In the genomic region with DNA sequence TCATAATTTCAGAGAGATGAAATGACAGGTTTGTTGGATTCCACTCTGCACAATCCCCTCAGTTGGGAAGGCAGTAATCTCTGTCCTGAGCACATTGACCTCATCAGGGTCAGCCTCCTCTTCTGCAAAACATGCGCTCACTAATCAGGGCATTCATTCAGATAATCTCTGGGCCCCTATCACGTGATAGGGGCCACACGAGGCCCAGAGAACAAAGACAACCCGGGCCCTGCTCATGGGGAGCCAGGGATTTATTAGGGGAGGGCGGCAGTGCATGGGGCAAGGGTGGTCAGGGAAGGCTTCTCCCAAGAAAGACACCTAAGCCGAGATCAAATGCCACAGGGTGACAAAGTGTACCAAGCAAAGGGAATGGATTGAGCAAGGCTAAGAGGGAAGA, we compare ENCODE assay signal across 10 cellular contexts. TPM values are rescaled to one million over a fixed set of nuclear protein-coding genes. Genes with fewer than 3 reads are reported as not detected.
DNase-seq lines count a peak whose midpoint lies in the region; ATAC-seq and TF ChIP-seq lines count a peak whose summit lies in the region.
"Had no signal": no experiment of that assay in that cellular context is flagged by ENCODE, and none has a peak within 500 bp of the region (broad histone marks: within the 10 kb centered on the region; RNA-seq: fewer than 3 reads in every experiment).

No MANE protein-coding gene starts in this region.

- H3K27me3 Mint-ChIP-seq in activated naive CD4-positive, alpha-beta T cell treated with anti-CD3 and anti-CD28 coated beads, Interleukin-2, amount 50 U/mL, for 24 hours = no peaks in the 10 kb centered on the region

- H3K27ac ChIP-seq in lower lobe of right lung = peak overlapping the region; percentile 99
- peak overlapping the region; percentile 98 to 99 (median 98) for H3K27ac ChIP-seq in transverse colon

- H3K4me1 ChIP-seq in lower lobe of right lung = peaks cover 65% of the 10 kb centered on the region
- H3K4me1 ChIP-seq in transverse colon = peaks cover 26 to 56% (median 33%) of the 10 kb centered on the region in 4 donors

- intact Hi-C loops in lower lobe of right lung (cut with DNase I) = no loop called here
- intact Hi-C loops in transverse colon (cut with DNase I; ENCODE audit: low total_unique reads) = no loop called here

- peaks cover 37% of the 10 kb centered on the region for H3K36me3 ChIP-seq in lower lobe of right lung
- H3K36me3 ChIP-seq in transverse colon = no peaks in the 10 kb centered on the region

- H3K4me1 Mint-ChIP-seq in activated naive CD4-positive, alpha-beta T cell treated with anti-CD3 and anti-CD28 coated beads, Interleukin-2, amount 50 U/mL, for 24 hours = peaks cover 59% of the 10 kb centered on the region

- TF ChIP-seq POLR2A in transverse colon (IDR thresholded peaks at IDR 0.05) = no peak

- ATAC-seq in lower lobe of right lung (no peak), GM21390 (IDR thresholded peaks at IDR 0.05; ENCODE audit: unreplicated experiment) (no peak)

- no peak for TF ChIP-seq EP300 in transverse colon (IDR thresholded peaks at IDR 0.05; ENCODE audit: low read depth)

- H3K4me3 Mint-ChIP-seq in activated naive CD4-positive, alpha-beta T cell treated with anti-CD3 and anti-CD28 coated beads, Interleukin-2, amount 50 U/mL, for 24 hours = peak overlapping the region; percentile 93

- H3K9me3 ChIP-seq in lower lobe of right lung (no peaks in the 10 kb centered on the region), transverse colon (no peaks in the 10 kb centered on the region)

- no peaks in the 10 kb centered on the region for H3K27me3 ChIP-seq in lower lobe of right lung (ENCODE audit: low read depth)
- no peaks in the 10 kb centered on the region for H3K27me3 ChIP-seq in transverse colon

- TF ChIP-seq CTCF in astrocyte of the cerebellum (IDR thresholded peaks at IDR 0.05; ENCODE audit: low read depth, low read length, missing control alignments) (no peak), lower lobe of right lung (IDR thresholded peaks at IDR 0.05) (no peak), transverse colon (IDR thresholded peaks at IDR 0.05) (no peak)

- peak overlapping the region; percentile 91 for H3K27ac Mint-ChIP-seq in activated naive CD4-positive, alpha-beta T cell treated with anti-CD3 and anti-CD28 coated beads, Interleukin-2, amount 50 U/mL, for 24 hours

- H3K9me3 Mint-ChIP-seq in activated naive CD4-positive, alpha-beta T cell treated with anti-CD3 and anti-CD28 coated beads, Interleukin-2, amount 50 U/mL, for 24 hours = no peaks in the 10 kb centered on the region

- peaks cover 3% of the 10 kb centered on the region for H3K36me3 Mint-ChIP-seq in activated naive CD4-positive, alpha-beta T cell treated with anti-CD3 and anti-CD28 coated beads, Interleukin-2, amount 50 U/mL, for 24 hours

- in situ Hi-C loops in astrocyte of the cerebellum (cut with HindIII; ENCODE audit: low sequenced_read_pairs) (no loop called here), transverse colon (cut with MboI; ENCODE audit: low pct_ligation_motif_present in 1 of 4, low pct_unique_long_range_greater_than_20kb in 1 of 4, low sequenced_read_pairs in 3 of 4) (no loop called here)

- WGBS in transverse colon (ENCODE audit: low coverage in 1 of 2), 2 donors = 86 to 100% methylated on average over 1 to 6 of the region's 6 CpGs

- peak overlapping the region; percentile 91 for H3K4me3 ChIP-seq in astrocyte of the cerebellum (ENCODE audit: low read depth, low read length)
- H3K4me3 ChIP-seq in lower lobe of right lung = peak overlapping the region; percentile 74
- peak overlapping the region in 2 of 4 donors; percentile 75 to 85 for H3K4me3 ChIP-seq in transverse colon

- DNase-seq in activated naive CD4-positive, alpha-beta T cell treated with anti-CD3 and anti-CD28 coated beads, Interleukin-2, amount 50 U/mL, for 16 hours = no peak
- DNase-seq in astrocyte of the cerebellum (ENCODE audit: low read depth) (no peak), lower lobe of right lung (no peak), transverse colon (no peak), SKM-1 (lab: John Stamatoyannopoulos, UW; ENCODE audit: unreplicated experiment) (no peak), MV-4-11 (lab: John Stamatoyannopoulos, UW) (no peak)
- DNase-seq: DMS79 treated with DMSO at 0.1 percent for 48 hours; NK-92 treated with Interleukin-12 subunit alpha and Interleukin-12 subunit beta, amount 100 ng/mL, for 24 hours had no signal

RNA-seq across cellular contexts. Expression of a gene that starts 1.1 kb away (rescaled TPM):
- total RNA-seq in lower lobe of right lung = 38.8 TPM
- 10 to 100 TPM in 3 of 4 donors, 1 to 10 TPM in 1; 7.8 to 59.8 (median 38.6) TPM for total RNA-seq in transverse colon

RNA-seq across cellular contexts. Expression of a gene that starts 1.6 kb away (rescaled TPM):
- total RNA-seq in lower lobe of right lung (601 TPM), transverse colon (100 to 1,000 TPM; 302 to 526 (median 401) TPM)

RNA-seq across cellular contexts. Expression of a gene that starts 8.9 kb away (rescaled TPM):
- total RNA-seq in lower lobe of right lung (8.4 TPM), transverse colon (10 to 100 TPM; 13.5 to 58.3 (median 20.3) TPM)

RNA-seq across cellular contexts. Expression of a gene that starts 15.8 kb away (rescaled TPM):
- total RNA-seq in lower lobe of right lung (22.1 TPM), transverse colon (1 to 10 TPM in 3 of 4 donors, not detected in 1; 2.6 to 7.5 (median 5.7) TPM)

RNA-seq across cellular contexts. Expression of a gene that starts 55.2 kb away (rescaled TPM):
- total RNA-seq in lower lobe of right lung (450 TPM), transverse colon (100 to 1,000 TPM; 155 to 485 (median 274) TPM)
